In the genomic region with DNA sequence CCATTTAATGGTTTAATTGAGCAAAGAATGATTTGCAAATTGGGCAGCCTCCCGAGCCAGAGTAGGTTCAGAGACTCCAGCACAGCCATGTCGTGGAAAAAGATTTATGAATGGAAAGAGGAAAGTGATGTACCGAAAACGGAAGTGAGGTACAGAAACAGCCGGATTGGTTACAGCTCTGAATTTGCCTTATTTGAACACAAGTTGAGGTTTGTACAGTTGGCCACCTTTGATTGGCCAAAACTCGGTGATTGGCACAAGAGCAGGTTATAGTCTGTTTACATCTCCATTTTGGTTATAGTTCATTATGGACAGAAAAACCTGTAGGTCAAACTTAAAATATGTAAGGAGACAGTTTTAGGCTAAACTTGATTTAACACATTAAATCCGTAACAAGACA, we compare ENCODE assay signal across 17 cellular contexts. TPM values are rescaled to one million over a fixed set of nuclear protein-coding genes. Genes with fewer than 3 reads are reported as not detected.
DNase-seq lines count a peak whose midpoint lies in the region; ATAC-seq and TF ChIP-seq lines count a peak whose summit lies in the region.
"Had no signal": no experiment of that assay in that cellular context is flagged by ENCODE, and none has a peak within 500 bp of the region (broad histone marks: within the 10 kb centered on the region; RNA-seq: fewer than 3 reads in every experiment).

No MANE protein-coding gene starts in this region.

- H3K36me3 Mint-ChIP-seq in activated naive CD8-positive, alpha-beta T cell treated with anti-CD3 and anti-CD28 coated beads, Interleukin-2, amount 10 ng/mL, durations not matched to agents 7 days and 5 days = peaks cover 8% of the 10 kb centered on the region
- H3K36me3 Mint-ChIP-seq in activated naive CD8-positive, alpha-beta T cell treated with anti-CD3 and anti-CD28 coated beads, Interleukin-2, amount 50 U/mL, for 24 hours (ENCODE audit: low read depth) = peaks cover 7% of the 10 kb centered on the region
- no peaks in the 10 kb centered on the region for H3K36me3 Mint-ChIP-seq in IgD-negative memory B cell
- H3K36me3 Mint-ChIP-seq in immature natural killer cell = no peaks in the 10 kb centered on the region
- H3K36me3 Mint-ChIP-seq in Caco-2 (ENCODE audit: insufficient read depth, unreplicated experiment) = peaks cover 5% of the 10 kb centered on the region

- H3K9me3 ChIP-seq in OCI-LY1 (ENCODE audit: low read length) = no peaks in the 10 kb centered on the region
- no peaks in the 10 kb centered on the region for H3K9me3 ChIP-seq in Caco-2
- H3K9me3 ChIP-seq: A549 had no signal

- H3K4me1 ChIP-seq in OCI-LY1 (ENCODE audit: insufficient read depth, low read length, severe bottlenecking) (peaks cover 17% of the 10 kb centered on the region), Caco-2 (peaks cover 15% of the 10 kb centered on the region)

- H4K20me1 ChIP-seq in OCI-LY1 (ENCODE audit: insufficient read depth, low read length) = no peaks in the 10 kb centered on the region

- POLR2A ChIA-PET in activated naive CD8-positive, alpha-beta T cell treated with anti-CD3 and anti-CD28 coated beads, Interleukin-2, amount 10 ng/mL, durations not matched to agents 7 days and 5 days (lab: Charles Lee) = interaction anchor here (1.2 to 1.7 kb wide), 2 partner anchors 13 to 48 kb away, joined by 3 to 6 read pairs; no protein-coding TSS in a partner anchor
- POLR2A ChIA-PET in Caco-2 (lab: Charles Lee) = interaction anchor here (0.6 kb wide), 1 partner anchor 17 kb away, joined by 8 read pairs; no protein-coding TSS in a partner anchor

- no peaks in the 10 kb centered on the region for H3K9me2 ChIP-seq in OCI-LY1 (ENCODE audit: low read depth, low read length)

- no peaks in the 10 kb centered on the region for H3K9me3 Mint-ChIP-seq in activated naive CD8-positive, alpha-beta T cell treated with anti-CD3 and anti-CD28 coated beads, Interleukin-2, amount 10 ng/mL, durations not matched to agents 7 days and 5 days
- H3K9me3 Mint-ChIP-seq in activated naive CD8-positive, alpha-beta T cell treated with anti-CD3 and anti-CD28 coated beads, Interleukin-2, amount 50 U/mL, for 24 hours = no peaks in the 10 kb centered on the region
- H3K9me3 Mint-ChIP-seq in IgD-negative memory B cell (no peaks in the 10 kb centered on the region), immature natural killer cell (no peaks in the 10 kb centered on the region), Caco-2 (ENCODE audit: unreplicated experiment) (no peaks in the 10 kb centered on the region)
- H3K9me3 Mint-ChIP-seq: GM23338 had no signal

- H3K36me3 ChIP-seq in OCI-LY1 (ENCODE audit: insufficient read depth, low read length) (no peaks in the 10 kb centered on the region), Caco-2 (ENCODE audit: control insufficient read depth, insufficient read depth, low read length) (no peaks in the 10 kb centered on the region)

- peaks cover 47% of the 10 kb centered on the region for H3K4me1 Mint-ChIP-seq in activated naive CD8-positive, alpha-beta T cell treated with anti-CD3 and anti-CD28 coated beads, Interleukin-2, amount 10 ng/mL, durations not matched to agents 7 days and 5 days
- H3K4me1 Mint-ChIP-seq in activated naive CD8-positive, alpha-beta T cell treated with anti-CD3 and anti-CD28 coated beads, Interleukin-2, amount 50 U/mL, for 24 hours = peaks cover 61% of the 10 kb centered on the region
- peaks cover 50 to 57% (median 51%) of the 10 kb centered on the region in 3 donors for H3K4me1 Mint-ChIP-seq in IgD-negative memory B cell
- peaks cover 70 to 93% of the 10 kb centered on the region in 2 donors for H3K4me1 Mint-ChIP-seq in immature natural killer cell
- H3K4me1 Mint-ChIP-seq in Caco-2 (ENCODE audit: low read depth, unreplicated experiment) = peaks cover 21% of the 10 kb centered on the region

- no peaks in the 10 kb centered on the region for H3F3A ChIP-seq in OCI-LY1 (ENCODE audit: insufficient read depth, low read length)

- H3K27me3 Mint-ChIP-seq in activated naive CD8-positive, alpha-beta T cell treated with anti-CD3 and anti-CD28 coated beads, Interleukin-2, amount 10 ng/mL, durations not matched to agents 7 days and 5 days = no peaks in the 10 kb centered on the region
- H3K27me3 Mint-ChIP-seq in activated naive CD8-positive, alpha-beta T cell treated with anti-CD3 and anti-CD28 coated beads, Interleukin-2, amount 50 U/mL, for 24 hours = no peaks in the 10 kb centered on the region
- H3K27me3 Mint-ChIP-seq in IgD-negative memory B cell = no peaks in the 10 kb centered on the region
- peaks cover 4 to 11% (median 7%) of the 10 kb centered on the region in 3 donors for H3K27me3 Mint-ChIP-seq in immature natural killer cell (ENCODE audit: low read depth in 3 of 3)
- no peaks in the 10 kb centered on the region for H3K27me3 Mint-ChIP-seq in Caco-2 (ENCODE audit: insufficient read depth, unreplicated experiment)
- H3K27me3 Mint-ChIP-seq: T-helper 17 cell had no signal

- no peak for DNase-seq in activated naive CD8-positive, alpha-beta T cell treated with anti-CD3 and anti-CD28 coated beads, Interleukin-2, amount 10 ng/mL, durations not matched to agents 7 days and 5 days
- DNase-seq in activated naive CD8-positive, alpha-beta T cell treated with anti-CD3 and anti-CD28 coated beads, Interleukin-2, amount 50 U/mL, for 24 hours = no peak
- no peak for DNase-seq in immature natural killer cell
- DNase-seq in NCI-H446 (lab: John Stamatoyannopoulos, UW) = no peak
- DNase-seq in Caco-2 = no peak
- DNase-seq: KG1, NCI-H1105 treated with DMSO at 0.1 percent for 48 hours, NCI-H1694 treated with DMSO at 0.1 percent for 48 hours, NCI-H82, OCI-M1, T-helper 17 cell had no signal

- intact Hi-C loops in Caco-2 (cut with micrococcal nuclease; ENCODE audit: unreplicated experiment) = no loop called here

- ATAC-seq in activated naive CD8-positive, alpha-beta T cell treated with anti-CD3 and anti-CD28 coated beads, Interleukin-2, amount 10 ng/mL, durations not matched to agents 7 days and 5 days (ENCODE audit: low read depth) = no peak
- no peak for ATAC-seq in activated naive CD8-positive, alpha-beta T cell treated with anti-CD3 and anti-CD28 coated beads, Interleukin-2, amount 50 U/mL, for 24 hours
- no peak for ATAC-seq in HG02885 (IDR thresholded peaks at IDR 0.05; ENCODE audit: poor library complexity, unreplicated experiment)
- ATAC-seq: A549, GM23338 had no signal

- H3K4me2 ChIP-seq in OCI-LY1 (ENCODE audit: low read length) = no peak overlapping the region
- H3K4me2 ChIP-seq: A549, GM23338 had no signal

- H3K9ac ChIP-seq in OCI-LY1 (ENCODE audit: low read length) = no peak overlapping the region

- no TSS peak for BruUV-seq in Caco-2 (replicated peaks; lab: Mats Ljungman, UMichigan)

- TF ChIP-seq CTCF in OCI-LY1 (IDR thresholded peaks at IDR 0.05; ENCODE audit: low read length) (no peak), Caco-2 (IDR thresholded peaks at IDR 0.05; ENCODE audit: insufficient read depth in 1 of 2, low read depth in 1 of 2, low read length in 1 of 2, severe bottlenecking in 1 of 2, unreplicated experiment in 1 of 2) (no peak)

- no peak overlapping the region for H3K4me3 Mint-ChIP-seq in activated naive CD8-positive, alpha-beta T cell treated with anti-CD3 and anti-CD28 coated beads, Interleukin-2, amount 10 ng/mL, durations not matched to agents 7 days and 5 days
- no peak overlapping the region for H3K4me3 Mint-ChIP-seq in activated naive CD8-positive, alpha-beta T cell treated with anti-CD3 and anti-CD28 coated beads, Interleukin-2, amount 50 U/mL, for 24 hours
- peak overlapping the region in 1 of 4 donors; percentile 15 for H3K4me3 Mint-ChIP-seq in IgD-negative memory B cell
- peak overlapping the region in 4 of 5 donors; percentile 3 to 65 (median 16) for H3K4me3 Mint-ChIP-seq in immature natural killer cell
- H3K4me3 Mint-ChIP-seq in Caco-2 (ENCODE audit: unreplicated experiment) = no peak overlapping the region
- H3K4me3 Mint-ChIP-seq: GM23338, T-helper 17 cell had no signal

- H3K27ac Mint-ChIP-seq in activated naive CD8-positive, alpha-beta T cell treated with anti-CD3 and anti-CD28 coated beads, Interleukin-2, amount 10 ng/mL, durations not matched to agents 7 days and 5 days = peak overlapping the region; percentile 17
- no peak overlapping the region for H3K27ac Mint-ChIP-seq in activated naive CD8-positive, alpha-beta T cell treated with anti-CD3 and anti-CD28 coated beads, Interleukin-2, amount 50 U/mL, for 24 hours
- H3K27ac Mint-ChIP-seq in IgD-negative memory B cell (peak overlapping the region in 2 of 3 donors; percentile 50 to 67), immature natural killer cell (peak overlapping the region in 4 of 6 donors; percentile 49 to 79 (median 69)), Caco-2 (ENCODE audit: unreplicated experiment) (no peak overlapping the region)
- H3K27ac Mint-ChIP-seq: GM23338 had no signal

- H3K4me3 ChIP-seq in OCI-LY1 (ENCODE audit: low read depth, low read length, poor library complexity, severe bottlenecking) (no peak overlapping the region), Caco-2 (ENCODE audit: low read depth, low read length) (no peak overlapping the region)
- H3K4me3 ChIP-seq: A549, GM23338 had no signal

- peak overlapping the region; percentile 31 for H3K27ac ChIP-seq in OCI-LY1 (ENCODE audit: low read depth, low read length, poor library complexity, severe bottlenecking)
- H3K27ac ChIP-seq: A549, C4-2B had no signal

- H2AFZ ChIP-seq in OCI-LY1 (ENCODE audit: low read length) = no peak overlapping the region
- H2AFZ ChIP-seq: GM23338 had no signal

- CTCF ChIA-PET in Caco-2 (lab: Charles Lee) = interaction anchor here (1.4 kb wide), 1 partner anchor 13 kb away, joined by 3 read pairs; no protein-coding TSS in a partner anchor

- H3K27me3 ChIP-seq in OCI-LY1 (ENCODE audit: insufficient read depth, low read length) (no peaks in the 10 kb centered on the region), Caco-2 (replicated peaks; ENCODE audit: control insufficient read depth, insufficient read depth, low read length) (no peaks in the 10 kb centered on the region)

- peaks cover 9% of the 10 kb centered on the region; the same call in 1 of the 2 replicates for H3K79me2 ChIP-seq in OCI-LY1 (ENCODE audit: insufficient read depth, low read length)

RNA-seq across cellular contexts. Expression of a gene that starts 44.5 kb away (rescaled TPM):
- 10 to 100 TPM; 18.0 TPM for total RNA-seq in activated naive CD8-positive, alpha-beta T cell treated with anti-CD3 and anti-CD28 coated beads, Interleukin-2, amount 10 ng/mL, durations not matched to agents 7 days and 5 days
- 3.4 TPM for polyA plus RNA-seq in IgD-negative memory B cell
- 1 to 10 TPM; 3.4 to 5.9 (median 5.7) TPM for polyA plus RNA-seq in immature natural killer cell
- total RNA-seq in Caco-2 (2022) = 28.6 and 29.3 TPM in 2 replicates

Comparison
In these comparisons a context has a peak if more than half of its experiments do, and no peak if none do; other contexts are left out.
1. H3K27ac Mint-ChIP-seq: peak in activated naive CD8-positive, alpha-beta T cell treated with anti-CD3 and anti-CD28 coated beads, Interleukin-2, amount 10 ng/mL, durations not matched to agents 7 days and 5 days (single experiment), IgD-negative memory B cell (2 of 3) and immature natural killer cell (4 of 6); none in activated naive CD8-positive, alpha-beta T cell treated with anti-CD3 and anti-CD28 coated beads, Interleukin-2, amount 50 U/mL, for 24 hours (single experiment) and Caco-2 (single experiment).
2. H3K4me3 Mint-ChIP-seq: peak in immature natural killer cell (4 of 5); none in activated naive CD8-positive, alpha-beta T cell treated with anti-CD3 and anti-CD28 coated beads, Interleukin-2, amount 10 ng/mL, durations not matched to agents 7 days and 5 days (single experiment), activated naive CD8-positive, alpha-beta T cell treated with anti-CD3 and anti-CD28 coated beads, Interleukin-2, amount 50 U/mL, for 24 hours (single experiment) and Caco-2 (single experiment).